10 cellular contexts compared by ENCODE assay signal in the genomic region with DNA sequence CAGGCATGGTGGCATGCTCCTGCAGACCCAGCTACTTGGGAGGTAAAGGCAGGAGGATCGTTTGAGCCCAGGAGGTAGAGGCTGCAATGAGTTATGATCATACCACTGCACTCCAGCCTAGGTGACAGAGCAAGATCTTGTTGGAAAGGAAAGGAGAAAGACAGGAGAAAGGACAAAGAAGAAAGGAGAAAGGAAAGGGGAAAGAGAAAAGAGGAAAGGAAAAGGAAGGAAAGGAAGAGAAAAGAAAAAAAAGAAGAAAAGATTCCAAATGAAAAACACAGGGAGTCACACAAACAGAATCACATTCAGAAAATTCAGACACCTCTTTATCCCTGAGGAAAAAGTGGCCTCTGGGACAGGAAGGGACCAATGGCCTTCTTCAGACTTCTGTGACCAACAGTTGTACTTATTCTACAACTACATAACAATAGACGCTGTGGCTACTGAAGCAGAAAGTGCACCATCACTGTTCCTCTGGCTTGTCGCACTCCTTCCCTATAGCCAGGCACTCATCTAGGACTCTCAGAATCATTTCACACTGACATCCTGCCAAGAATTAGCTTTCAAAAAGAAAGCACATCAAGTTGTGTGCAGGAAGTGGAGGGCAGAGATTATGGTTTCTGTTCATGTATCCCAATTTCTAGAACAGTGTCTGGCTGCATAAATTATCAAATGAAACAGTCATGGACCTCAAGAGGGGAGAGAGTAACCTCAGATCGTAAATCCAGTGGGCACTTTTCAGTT. TPM values are rescaled to one million over a fixed set of nuclear protein-coding genes. Genes with fewer than 3 reads are reported as not detected.
DNase-seq lines count a peak whose midpoint lies in the region; ATAC-seq and TF ChIP-seq lines count a peak whose summit lies in the region.
"Had no signal": no experiment of that assay in that cellular context is flagged by ENCODE, and none has a peak within 500 bp of the region (broad histone marks: within the 10 kb centered on the region; RNA-seq: fewer than 3 reads in every experiment).

No MANE protein-coding gene starts in this region.

- TF ChIP-seq CTCF in progenitor cell of endocrine pancreas (IDR thresholded peaks at IDR 0.05; ENCODE audit: unreplicated experiment) (no peak), breast epithelium (IDR thresholded peaks at IDR 0.05) (no peak)

- TF ChIP-seq POLR2A in breast epithelium (IDR thresholded peaks at IDR 0.05) = no peak

- peak; percentile 67 for ATAC-seq in HG02885 (IDR thresholded peaks at IDR 0.05; ENCODE audit: poor library complexity, unreplicated experiment)

- no peak overlapping the region for H3K27ac ChIP-seq in breast epithelium

- H3K9me3 ChIP-seq in breast epithelium = no peaks in the 10 kb centered on the region

- H3K27me3 ChIP-seq in breast epithelium = no peaks in the 10 kb centered on the region

- H3K36me3 Mint-ChIP-seq in progenitor cell of endocrine pancreas (ENCODE audit: insufficient read depth) = peaks cover 2% of the 10 kb centered on the region

- no peak overlapping the region for H3K27ac Mint-ChIP-seq in progenitor cell of endocrine pancreas

- no peaks in the 10 kb centered on the region for H3K36me3 ChIP-seq in breast epithelium

- no peak overlapping the region for H3K4me3 Mint-ChIP-seq in progenitor cell of endocrine pancreas (ENCODE audit: low read depth)

- H3K9me3 Mint-ChIP-seq in progenitor cell of endocrine pancreas (ENCODE audit: low read depth) = no peaks in the 10 kb centered on the region

- peak; percentile 11 for DNase-seq in stimulated activated CD4-positive, alpha-beta T cell treated with anti-CD3 and anti-CD28 coated beads, Interleukin-15, amount 100 ng/mL, for 24 hours
- no peak for DNase-seq in stimulated activated CD4-positive, alpha-beta T cell treated with anti-CD3 and anti-CD28 coated beads, Interleukin-2, amount 100 ng/mL, for 24 hours
- DNase-seq in activated CD4-positive, alpha-beta T cell treated with anti-CD3 and anti-CD28 coated beads, Interleukin-2, amount 50 U/mL, for 48 hours = peak; percentile 17 to 32
- no peak for DNase-seq in NCI-H446 treated with DMSO at 0.1 percent for 48 hours (lab: John Stamatoyannopoulos, UW)
- DNase-seq in progenitor cell of endocrine pancreas (ENCODE audit: low spot score, unreplicated experiment) = no peak
- no peak for DNase-seq in breast epithelium (ENCODE audit: low spot score in 2 of 2)
- DNase-seq in KG1 (lab: John Stamatoyannopoulos, UW) = no peak
- DNase-seq: anterior cingulate cortex, NCI-H1694 treated with DMSO at 0.1 percent for 48 hours had no signal

- intact Hi-C loops in breast epithelium (cut with DNase I; ENCODE audit: low total_unique reads) = no loop called here

- no peak overlapping the region for H3K4me3 ChIP-seq in breast epithelium

- peaks cover 5% of the 10 kb centered on the region for H3K4me1 Mint-ChIP-seq in progenitor cell of endocrine pancreas (ENCODE audit: low read depth)

- H3K4me1 ChIP-seq in breast epithelium = peaks cover 0 to 4% of the 10 kb centered on the region in 2 donors

- no peaks in the 10 kb centered on the region for H3K27me3 Mint-ChIP-seq in progenitor cell of endocrine pancreas

RNA-seq across cellular contexts. Expression of gene MTMR6, which starts 5.9 kb away (rescaled TPM):
- total RNA-seq in progenitor cell of endocrine pancreas (9.3 and 9.6 TPM in 2 replicates), breast epithelium (10 to 100 TPM; 17.4 to 26.1 (median 20.6) TPM)

RNA-seq across cellular contexts. Expression of gene NUP58, which starts 20.1 kb away (rescaled TPM):
- 56.5 and 61.5 TPM in 2 replicates for total RNA-seq in progenitor cell of endocrine pancreas
- 10 to 100 TPM; 35.0 to 81.5 (median 68.2) TPM for total RNA-seq in breast epithelium

Comparison
In these comparisons a context has a peak if more than half of its experiments do, and no peak if none do; other contexts are left out.
1. DNase-seq: peak in stimulated activated CD4-positive, alpha-beta T cell treated with anti-CD3 and anti-CD28 coated beads, Interleukin-15, amount 100 ng/mL, for 24 hours (single experiment) and activated CD4-positive, alpha-beta T cell treated with anti-CD3 and anti-CD28 coated beads, Interleukin-2, amount 50 U/mL, for 48 hours (2 of 2); none in stimulated activated CD4-positive, alpha-beta T cell treated with anti-CD3 and anti-CD28 coated beads, Interleukin-2, amount 100 ng/mL, for 24 hours (0 of 2), NCI-H446 treated with DMSO at 0.1 percent for 48 hours (single experiment), progenitor cell of endocrine pancreas (single experiment), breast epithelium (0 of 2) and KG1 (single experiment).